In the genomic region with DNA sequence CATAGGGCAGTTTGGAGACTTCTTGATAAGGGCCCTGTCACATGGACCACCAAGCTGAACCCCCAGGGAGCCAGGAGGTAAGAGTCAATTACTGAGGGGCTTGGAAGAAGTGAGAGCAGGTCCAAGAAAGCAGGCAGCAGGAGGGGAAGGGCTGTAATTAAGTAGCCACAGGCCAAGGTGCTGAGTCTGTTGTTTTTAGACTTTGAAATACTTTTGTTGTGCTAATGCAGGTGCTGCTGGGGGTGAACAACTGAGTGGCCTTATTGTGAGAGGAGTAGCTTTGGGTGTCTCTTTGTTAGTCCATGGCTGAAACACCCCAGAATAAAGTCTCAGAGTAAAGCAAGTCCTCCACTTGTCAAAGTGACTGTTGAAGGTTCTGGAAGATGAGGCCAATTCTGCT, we compare ENCODE assay signal across 1 cellular context.
TF ChIP-seq lines count a peak whose summit lies in the region.

No MANE protein-coding gene starts in this region.

TF ChIP-seq in GM23338, 12 proteins besides CTCF, POLR2A, EP300 and RAD21 (continued from another document):
- TF ChIP-seq, protein P1, sequence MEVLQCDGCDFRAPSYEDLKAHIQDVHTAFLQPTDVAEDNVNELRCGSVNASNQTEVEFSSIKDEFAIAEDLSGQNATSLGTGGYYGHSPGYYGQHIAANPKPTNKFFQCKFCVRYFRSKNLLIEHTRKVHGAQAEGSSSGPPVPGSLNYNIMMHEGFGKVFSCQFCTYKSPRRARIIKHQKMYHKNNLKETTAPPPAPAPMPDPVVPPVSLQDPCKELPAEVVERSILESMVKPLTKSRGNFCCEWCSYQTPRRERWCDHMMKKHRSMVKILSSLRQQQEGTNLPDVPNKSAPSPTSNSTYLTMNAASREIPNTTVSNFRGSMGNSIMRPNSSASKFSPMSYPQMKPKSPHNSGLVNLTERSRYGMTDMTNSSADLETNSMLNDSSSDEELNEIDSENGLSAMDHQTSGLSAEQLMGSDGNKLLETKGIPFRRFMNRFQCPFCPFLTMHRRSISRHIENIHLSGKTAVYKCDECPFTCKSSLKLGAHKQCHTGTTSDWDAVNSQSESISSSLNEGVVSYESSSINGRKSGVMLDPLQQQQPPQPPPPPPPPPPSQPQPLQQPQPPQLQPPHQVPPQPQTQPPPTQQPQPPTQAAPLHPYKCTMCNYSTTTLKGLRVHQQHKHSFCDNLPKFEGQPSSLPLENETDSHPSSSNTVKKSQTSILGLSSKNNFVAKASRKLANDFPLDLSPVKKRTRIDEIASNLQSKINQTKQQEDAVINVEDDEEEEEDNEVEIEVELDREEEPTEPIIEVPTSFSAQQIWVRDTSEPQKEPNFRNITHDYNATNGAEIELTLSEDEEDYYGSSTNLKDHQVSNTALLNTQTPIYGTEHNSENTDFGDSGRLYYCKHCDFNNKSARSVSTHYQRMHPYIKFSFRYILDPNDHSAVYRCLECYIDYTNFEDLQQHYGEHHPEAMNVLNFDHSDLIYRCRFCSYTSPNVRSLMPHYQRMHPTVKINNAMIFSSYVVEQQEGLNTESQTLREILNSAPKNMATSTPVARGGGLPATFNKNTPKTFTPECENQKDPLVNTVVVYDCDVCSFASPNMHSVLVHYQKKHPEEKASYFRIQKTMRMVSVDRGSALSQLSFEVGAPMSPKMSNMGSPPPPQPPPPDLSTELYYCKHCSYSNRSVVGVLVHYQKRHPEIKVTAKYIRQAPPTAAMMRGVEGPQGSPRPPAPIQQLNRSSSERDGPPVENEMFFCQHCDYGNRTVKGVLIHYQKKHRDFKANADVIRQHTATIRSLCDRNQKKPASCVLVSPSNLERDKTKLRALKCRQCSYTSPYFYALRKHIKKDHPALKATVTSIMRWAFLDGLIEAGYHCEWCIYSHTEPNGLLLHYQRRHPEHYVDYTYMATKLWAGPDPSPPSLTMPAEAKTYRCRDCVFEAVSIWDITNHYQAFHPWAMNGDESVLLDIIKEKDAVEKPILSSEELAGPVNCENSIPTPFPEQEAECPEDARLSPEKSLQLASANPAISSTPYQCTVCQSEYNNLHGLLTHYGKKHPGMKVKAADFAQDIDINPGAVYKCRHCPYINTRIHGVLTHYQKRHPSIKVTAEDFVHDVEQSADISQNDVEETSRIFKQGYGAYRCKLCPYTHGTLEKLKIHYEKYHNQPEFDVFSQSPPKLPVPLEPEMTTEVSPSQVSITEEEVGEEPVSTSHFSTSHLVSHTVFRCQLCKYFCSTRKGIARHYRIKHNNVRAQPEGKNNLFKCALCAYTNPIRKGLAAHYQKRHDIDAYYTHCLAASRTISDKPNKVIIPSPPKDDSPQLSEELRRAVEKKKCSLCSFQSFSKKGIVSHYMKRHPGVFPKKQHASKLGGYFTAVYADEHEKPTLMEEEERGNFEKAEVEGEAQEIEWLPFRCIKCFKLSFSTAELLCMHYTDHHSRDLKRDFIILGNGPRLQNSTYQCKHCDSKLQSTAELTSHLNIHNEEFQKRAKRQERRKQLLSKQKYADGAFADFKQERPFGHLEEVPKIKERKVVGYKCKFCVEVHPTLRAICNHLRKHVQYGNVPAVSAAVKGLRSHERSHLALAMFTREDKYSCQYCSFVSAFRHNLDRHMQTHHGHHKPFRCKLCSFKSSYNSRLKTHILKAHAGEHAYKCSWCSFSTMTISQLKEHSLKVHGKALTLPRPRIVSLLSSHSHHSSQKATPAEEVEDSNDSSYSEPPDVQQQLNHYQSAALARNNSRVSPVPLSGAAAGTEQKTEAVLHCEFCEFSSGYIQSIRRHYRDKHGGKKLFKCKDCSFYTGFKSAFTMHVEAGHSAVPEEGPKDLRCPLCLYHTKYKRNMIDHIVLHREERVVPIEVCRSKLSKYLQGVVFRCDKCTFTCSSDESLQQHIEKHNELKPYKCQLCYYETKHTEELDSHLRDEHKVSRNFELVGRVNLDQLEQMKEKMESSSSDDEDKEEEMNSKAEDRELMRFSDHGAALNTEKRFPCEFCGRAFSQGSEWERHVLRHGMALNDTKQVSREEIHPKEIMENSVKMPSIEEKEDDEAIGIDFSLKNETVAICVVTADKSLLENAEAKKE (CRISPR knock-in tag; IDR thresholded peaks at IDR 0.05): no peak
- no peak for TF ChIP-seq EZH2phosphoT487 (IDR thresholded peaks at IDR 0.05; ENCODE audit: unreplicated experiment)
